9 cellular contexts compared by ENCODE assay signal in genomic region chr3:58686847-58687246, GRCh38. TPM values are rescaled to one million over a fixed set of nuclear protein-coding genes. Genes with fewer than 3 reads are reported as not detected.
"Had no signal": no experiment of that assay in that cellular context is flagged by ENCODE, and none has a peak within 500 bp of the region (broad histone marks: within the 10 kb centered on the region; RNA-seq: fewer than 3 reads in every experiment).

No MANE protein-coding gene starts in this region.

- ATAC-seq: HCT116 had no signal

- H3K4me3 ChIP-seq: GM23248, HAP-1 had no signal

- H3K4me1 ChIP-seq: HAP-1 had no signal

- H3K27ac Mint-ChIP-seq: HFFc6 had no signal

- H3K36me3 ChIP-seq: HAP-1 had no signal

- H3K4me3 Mint-ChIP-seq: HFFc6 had no signal

- H3K9ac ChIP-seq: GM23248 had no signal

- H2AFZ ChIP-seq: GM23248 had no signal

- H3K27ac ChIP-seq: GM23248, HL-60 had no signal

- DNase-seq: GM23248, GOT3, H7, HFFc6, IMR-90, KG1 had no signal

RNA-seq across cellular contexts. Expression of gene FAM3D, which starts 20.3 kb away (rescaled TPM):
- total RNA-seq: GM23248, H7, HFFc6, IMR-90 had no signal
- polyA plus RNA-seq: GM23248, IMR-90 had no signal
